17 cellular contexts compared by ENCODE assay signal in genomic region chr4:152281822-152282221, GRCh38.
DNase-seq lines count a peak whose midpoint lies in the region; ATAC-seq and TF ChIP-seq lines count a peak whose summit lies in the region.
"Had no signal": no experiment of that assay in that cellular context is flagged by ENCODE, and none has a peak within 500 bp of the region (broad histone marks: within the 10 kb centered on the region; RNA-seq: fewer than 3 reads in every experiment).

No MANE protein-coding gene starts in this region.

- H3K9me3 ChIP-seq in CD4-positive, alpha-beta T cell (ENCODE audit: control insufficient read depth, low read length), result no peaks in the 10 kb centered on the region
- H3K9me3 ChIP-seq in aorta (ENCODE audit: control insufficient read depth, low read length), result no peaks in the 10 kb centered on the region

- 85 to 87% methylated on average over 6 of the region's 6 CpGs for WGBS in aorta, 2 donors

- peak overlapping the region; percentile 4 for H3K4me3 Mint-ChIP-seq in activated T-cell treated with anti-CD3 and anti-CD28 coated beads, Interleukin-2, amount 50 U/mL, for 4 hours
- H3K4me3 Mint-ChIP-seq in CD4-positive, alpha-beta T cell, result peak overlapping the region; percentile 73
- peak overlapping the region in 2 of 3 donors; percentile 13 to 48 for H3K4me3 Mint-ChIP-seq in T-cell
- no peak overlapping the region for H3K4me3 Mint-ChIP-seq in central memory CD8-positive, alpha-beta T cell
- H3K4me3 Mint-ChIP-seq: HFFc6 had no signal

- CTCF ChIA-PET in CD4-positive, alpha-beta T cell (lab: Charles Lee), result no interaction called here
- CTCF ChIA-PET in T-cell (lab: Charles Lee), result no interaction called here

- H3K27me3 Mint-ChIP-seq in activated T-cell treated with anti-CD3 and anti-CD28 coated beads, Interleukin-2, amount 50 U/mL, for 4 hours (ENCODE audit: low read depth), result peaks cover 1% of the 10 kb centered on the region
- no peaks in the 10 kb centered on the region for H3K27me3 Mint-ChIP-seq in CD4-positive, alpha-beta T cell
- no peaks in the 10 kb centered on the region for H3K27me3 Mint-ChIP-seq in T-cell
- no peaks in the 10 kb centered on the region for H3K27me3 Mint-ChIP-seq in central memory CD8-positive, alpha-beta T cell

- H3K36me3 ChIP-seq in aorta (ENCODE audit: control insufficient read depth in 1 of 2, insufficient read depth in 2 of 2, low read length in 1 of 2), result no peaks in the 10 kb centered on the region

- no peak for TF ChIP-seq CTCF in CD4-positive, alpha-beta T cell (IDR thresholded peaks at IDR 0.05)

- no peak overlapping the region for H3K4me3 ChIP-seq in aorta (ENCODE audit: low read length in 2 of 2)

- no peak for DNase-seq in activated T-cell treated with anti-CD3 and anti-CD28 coated beads, Interleukin-2, amount 50 U/mL, for 4 hours
- no peak for DNase-seq in activated T-cell treated with anti-CD3 and anti-CD28 coated beads for 4 hours
- DNase-seq in CD4-positive, alpha-beta T cell, result no peak
- DNase-seq in T-cell, result no peak
- no peak for DNase-seq in central memory CD8-positive, alpha-beta T cell (ENCODE audit: low spot score in 2 of 2)
- DNase-seq in aorta, result no peak
- no peak for DNase-seq in NK-92 (lab: John Stamatoyannopoulos, UW; ENCODE audit: unreplicated experiment)
- DNase-seq in NCI-H510A (lab: John Stamatoyannopoulos, UW), result no peak
- DNase-seq: Calu3, HFFc6, KBM-7, NCI-H1436 treated with DMSO at 0.1 percent for 48 hours, NCI-H2029 treated with DMSO at 0.1 percent for 48 hours, NCI-H2171 treated with DMSO at 0.1 percent for 48 hours, NCI-H446 treated with DMSO at 0.1 percent for 48 hours, NCI-H82 had no signal

- peaks cover 2% of the 10 kb centered on the region for H3K36me3 Mint-ChIP-seq in activated T-cell treated with anti-CD3 and anti-CD28 coated beads, Interleukin-2, amount 50 U/mL, for 4 hours (ENCODE audit: insufficient read depth)
- H3K36me3 Mint-ChIP-seq in CD4-positive, alpha-beta T cell (ENCODE audit: low read depth), result no peaks in the 10 kb centered on the region
- peaks cover 5% of the 10 kb centered on the region for H3K36me3 Mint-ChIP-seq in T-cell
- H3K36me3 Mint-ChIP-seq in central memory CD8-positive, alpha-beta T cell (ENCODE audit: insufficient read depth), result peaks cover 2% of the 10 kb centered on the region

- H3K9me3 Mint-ChIP-seq in activated T-cell treated with anti-CD3 and anti-CD28 coated beads, Interleukin-2, amount 50 U/mL, for 4 hours, result no peaks in the 10 kb centered on the region
- H3K9me3 Mint-ChIP-seq in CD4-positive, alpha-beta T cell, result peaks cover 3% of the 10 kb centered on the region
- H3K9me3 Mint-ChIP-seq in T-cell, result no peaks in the 10 kb centered on the region
- H3K9me3 Mint-ChIP-seq in central memory CD8-positive, alpha-beta T cell, result no peaks in the 10 kb centered on the region
- H3K9me3 Mint-ChIP-seq: HFFc6 had no signal

- intact Hi-C loops in CD4-positive, alpha-beta T cell (cut with DNase I, micrococcal nuclease), result no loop called here
- intact Hi-C loops in aorta (cut with DNase I), result no loop called here

- H3K4me1 Mint-ChIP-seq in activated T-cell treated with anti-CD3 and anti-CD28 coated beads, Interleukin-2, amount 50 U/mL, for 4 hours (ENCODE audit: low read depth), result peaks cover 20% of the 10 kb centered on the region
- peaks cover 41% of the 10 kb centered on the region for H3K4me1 Mint-ChIP-seq in CD4-positive, alpha-beta T cell (ENCODE audit: low read depth)
- H3K4me1 Mint-ChIP-seq in T-cell, result peaks cover 22 to 36% (median 22%) of the 10 kb centered on the region in 3 donors
- H3K4me1 Mint-ChIP-seq in central memory CD8-positive, alpha-beta T cell, result peaks cover 13% of the 10 kb centered on the region

- H3K27ac Mint-ChIP-seq in CD4-positive, alpha-beta T cell, result peak overlapping the region; percentile 89
- peak overlapping the region; percentile 85 to 89 for H3K27ac Mint-ChIP-seq in T-cell
- peak overlapping the region; percentile 70 for H3K27ac Mint-ChIP-seq in central memory CD8-positive, alpha-beta T cell (ENCODE audit: low read depth)
- H3K27ac Mint-ChIP-seq: HFFc6 had no signal

- no peak overlapping the region for H3K27ac ChIP-seq in CD4-positive, alpha-beta T cell (ENCODE audit: low read depth, low read length)
- no peak overlapping the region for H3K27ac ChIP-seq in aorta (ENCODE audit: low read depth in 1 of 2, low read length in 2 of 2)
- H3K27ac ChIP-seq: C4-2B had no signal

- ATAC-seq in activated T-cell treated with anti-CD3 and anti-CD28 coated beads, Interleukin-2, amount 50 U/mL, for 4 hours, result peak in 1 of 2 donors; percentile 18
- ATAC-seq in CD4-positive, alpha-beta T cell (ENCODE audit: poor library complexity), result peak; percentile 48
- ATAC-seq in T-cell (replicated peaks in 1 of 4) (peak; percentile 44 to 75 (median 63)), aorta (ENCODE audit: low FRiP score) (no peak)
- ATAC-seq in central memory CD8-positive, alpha-beta T cell (replicated peaks; ENCODE audit: extremely low read depth, poor library complexity, severe bottlenecking), result no peak

- H3K4me1 ChIP-seq in aorta (ENCODE audit: control insufficient read depth in 1 of 2, insufficient read depth in 2 of 2, low read length in 2 of 2), result no peaks in the 10 kb centered on the region

- no peaks in the 10 kb centered on the region for H3K27me3 ChIP-seq in CD4-positive, alpha-beta T cell (ENCODE audit: control insufficient read depth, insufficient read depth, low read length)
- H3K27me3 ChIP-seq in aorta (ENCODE audit: control insufficient read depth in 1 of 2, insufficient read depth in 2 of 2, low read length in 1 of 2), result no peaks in the 10 kb centered on the region

- POLR2A ChIA-PET in CD4-positive, alpha-beta T cell (lab: Charles Lee), result interaction anchor here (0.5 to 1.2 kb wide), 4 partner anchors 12 to 291 kb away, joined by 3 read pairs; no protein-coding TSS in a partner anchor
- POLR2A ChIA-PET in T-cell (lab: Charles Lee), result no interaction called here

Comparison
In these comparisons a context has a peak if more than half of its experiments do, and no peak if none do; other contexts are left out.
1. ATAC-seq: peak in CD4-positive, alpha-beta T cell (single experiment) and T-cell (4 of 4); none in central memory CD8-positive, alpha-beta T cell (single experiment) and aorta (single experiment).
2. Peak in every context shown above with its lines, with median percentiles within 50 percentile points of each other: H3K27ac Mint-ChIP-seq.